Comparison of ENCODE assay signal across 12 cellular contexts in the genomic region with DNA sequence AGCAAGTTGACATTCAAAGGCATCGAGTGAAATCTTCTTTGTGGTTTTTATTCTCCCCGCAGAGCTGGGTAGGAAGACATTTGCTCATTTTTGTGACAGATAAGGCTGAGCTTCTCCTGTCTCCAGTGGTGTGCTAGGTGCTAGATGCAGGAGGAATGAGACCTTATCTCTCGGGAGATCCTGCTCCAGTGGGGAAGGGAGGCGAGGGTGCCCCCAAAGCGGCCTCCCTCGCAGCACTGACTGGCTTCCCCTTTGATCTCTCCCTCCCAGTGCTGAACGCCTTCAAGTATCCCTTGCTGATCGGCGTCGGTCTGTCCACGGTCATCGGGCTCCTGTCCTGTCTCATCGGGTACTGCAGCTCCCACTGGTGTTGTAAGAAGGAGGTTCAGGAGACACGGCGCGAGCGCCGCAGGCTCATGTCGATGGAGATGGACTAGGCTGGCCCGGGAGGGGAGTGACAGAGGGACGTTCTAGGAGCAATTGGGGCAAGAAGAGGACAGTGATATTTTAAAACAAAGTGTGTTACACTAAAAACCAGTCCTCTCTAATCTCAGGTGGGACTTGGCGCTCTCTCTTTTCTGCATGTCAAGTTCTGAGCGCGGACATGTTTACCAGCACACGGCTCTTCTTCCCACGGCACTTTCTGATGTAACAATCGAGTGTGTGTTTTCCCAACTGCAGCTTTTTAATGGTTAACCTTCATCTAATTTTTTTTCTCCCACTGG. TPM values are rescaled to one million over a fixed set of nuclear protein-coding genes. Genes with fewer than 3 reads are reported as not detected.
DNase-seq lines count a peak whose midpoint lies in the region; FAIRE-seq and TF ChIP-seq lines count a peak whose summit lies in the region.
"Had no signal": no experiment of that assay in that cellular context is flagged by ENCODE, and none has a peak within 500 bp of the region (broad histone marks: within the 10 kb centered on the region; RNA-seq: fewer than 3 reads in every experiment).

No MANE protein-coding gene starts in this region.

- DNase-seq in activated CD4-positive, alpha-beta memory T cell treated with anti-CD3 and anti-CD28 coated beads, Interleukin-2, amount 10 ng/mL, durations not matched to agents 7 days and 5 days = peak; percentile 32
- peak; percentile 48 for DNase-seq in stimulated activated CD4-positive, alpha-beta T cell treated with anti-CD3 and anti-CD28 coated beads, Interleukin-4, amount 100 ng/mL, for 1 hour
- DNase-seq in D721Med (ENCODE audit: insufficient read length, low spot score) = no peak
- DNase-seq in NCI-H2171 (lab: John Stamatoyannopoulos, UW) = no peak
- no peak for DNase-seq in foreskin melanocyte
- DNase-seq in NCI-H446 (lab: John Stamatoyannopoulos, UW) = no peak
- DNase-seq: erythroblast, NCI-H2107, SHP77, thyroid gland had no signal

- no peak for FAIRE-seq in D721Med (lab: Jason Lieb, UNC)

- H3K9me3 Mint-ChIP-seq in activated CD4-positive, alpha-beta memory T cell treated with anti-CD3 and anti-CD28 coated beads, Interleukin-2, amount 10 ng/mL, durations not matched to agents 7 days and 5 days = no peaks in the 10 kb centered on the region
- peaks cover 3% of the 10 kb centered on the region in 5 experiments for H3K9me3 Mint-ChIP-seq in brain

- H3K9me3 ChIP-seq in HEK293 (ENCODE audit: control insufficient read depth, insufficient read depth, low read depth, low read length) = no peaks in the 10 kb centered on the region
- H3K9me3 ChIP-seq: thyroid gland had no signal

- POLR2A ChIA-PET in HEK293 (lab: Yijun Ruan, JAX) = no interaction called here
- POLR2A ChIA-PET in activated CD4-positive, alpha-beta memory T cell treated with anti-CD3 and anti-CD28 coated beads, Interleukin-2, amount 10 ng/mL, durations not matched to agents 7 days and 5 days (lab: Charles Lee) = interaction anchor here (0.7 to 2.6 kb wide), 13 partner anchors 9 to 249 kb away, joined by 3 to 19 read pairs (median 5); partner anchors contain the start of genes CD101 and TTF2

- H3K4me1 ChIP-seq in HEK293 (ENCODE audit: control insufficient read depth, insufficient read depth, low read length) = no peaks in the 10 kb centered on the region
- H3K4me1 ChIP-seq: thyroid gland had no signal

- peaks cover 2% of the 10 kb centered on the region for H3K27me3 Mint-ChIP-seq in activated CD4-positive, alpha-beta memory T cell treated with anti-CD3 and anti-CD28 coated beads, Interleukin-2, amount 10 ng/mL, durations not matched to agents 7 days and 5 days
- no peaks in the 10 kb centered on the region for H3K27me3 Mint-ChIP-seq in brain

- TF ChIP-seq CTCF in HEK293 (tag by site-specific recombination; IDR thresholded peaks at IDR 0.05) (no peak), brain (conservative IDR thresholded peaks at IDR 0.05) (no peak), D721Med (IDR thresholded peaks at IDR 0.05; ENCODE audit: insufficient read depth, missing control alignments) (no peak)

- peaks cover 2% of the 10 kb centered on the region for H3K36me3 Mint-ChIP-seq in activated CD4-positive, alpha-beta memory T cell treated with anti-CD3 and anti-CD28 coated beads, Interleukin-2, amount 10 ng/mL, durations not matched to agents 7 days and 5 days (ENCODE audit: low read depth)
- H3K36me3 Mint-ChIP-seq in brain = peaks cover 95% of the 10 kb centered on the region

- peaks cover 26% of the 10 kb centered on the region for H3K4me1 Mint-ChIP-seq in activated CD4-positive, alpha-beta memory T cell treated with anti-CD3 and anti-CD28 coated beads, Interleukin-2, amount 10 ng/mL, durations not matched to agents 7 days and 5 days
- peaks cover 21% of the 10 kb centered on the region for H3K4me1 Mint-ChIP-seq in brain

- H3K36me3 ChIP-seq in HEK293 (ENCODE audit: control insufficient read depth in 2 of 2, insufficient read depth in 1 of 2, low read length in 2 of 2) = peaks cover 0 to 57% of the 10 kb centered on the region in 2 experiments; a peak in 1 of 3 replicates

- no peak overlapping the region for H3K4me3 ChIP-seq in HEK293 (ENCODE audit: low read depth, low read length)
- H3K4me3 ChIP-seq: thyroid gland had no signal

- peak overlapping the region; percentile 51 for H3K27ac Mint-ChIP-seq in activated CD4-positive, alpha-beta memory T cell treated with anti-CD3 and anti-CD28 coated beads, Interleukin-2, amount 10 ng/mL, durations not matched to agents 7 days and 5 days
- H3K27ac Mint-ChIP-seq in brain = peak overlapping the region in 4 of 5 experiments; percentile 26 to 95 (median 52)

- no peak overlapping the region for H3K27ac ChIP-seq in HEK293 (ENCODE audit: extremely low read depth, low read depth, low read length)
- H3K27ac ChIP-seq: thyroid gland had no signal

- peak overlapping the region; percentile 63 for H3K4me3 Mint-ChIP-seq in activated CD4-positive, alpha-beta memory T cell treated with anti-CD3 and anti-CD28 coated beads, Interleukin-2, amount 10 ng/mL, durations not matched to agents 7 days and 5 days
- no peak overlapping the region for H3K4me3 Mint-ChIP-seq in brain

- CTCF ChIA-PET in HEK293 (lab: Yijun Ruan, JAX) = no interaction called here
- CTCF ChIA-PET in activated CD4-positive, alpha-beta memory T cell treated with anti-CD3 and anti-CD28 coated beads, Interleukin-2, amount 10 ng/mL, durations not matched to agents 7 days and 5 days (lab: Charles Lee) = interaction anchor here (1.0 to 2.2 kb wide), 5 partner anchors 17 to 262 kb away, joined by 3 to 13 read pairs (median 4); no protein-coding TSS in a partner anchor

TF ChIP-seq in HEK293, 187 proteins besides CTCF, POLR2A, EP300 and RAD21:
- TF ChIP-seq, protein P1, sequence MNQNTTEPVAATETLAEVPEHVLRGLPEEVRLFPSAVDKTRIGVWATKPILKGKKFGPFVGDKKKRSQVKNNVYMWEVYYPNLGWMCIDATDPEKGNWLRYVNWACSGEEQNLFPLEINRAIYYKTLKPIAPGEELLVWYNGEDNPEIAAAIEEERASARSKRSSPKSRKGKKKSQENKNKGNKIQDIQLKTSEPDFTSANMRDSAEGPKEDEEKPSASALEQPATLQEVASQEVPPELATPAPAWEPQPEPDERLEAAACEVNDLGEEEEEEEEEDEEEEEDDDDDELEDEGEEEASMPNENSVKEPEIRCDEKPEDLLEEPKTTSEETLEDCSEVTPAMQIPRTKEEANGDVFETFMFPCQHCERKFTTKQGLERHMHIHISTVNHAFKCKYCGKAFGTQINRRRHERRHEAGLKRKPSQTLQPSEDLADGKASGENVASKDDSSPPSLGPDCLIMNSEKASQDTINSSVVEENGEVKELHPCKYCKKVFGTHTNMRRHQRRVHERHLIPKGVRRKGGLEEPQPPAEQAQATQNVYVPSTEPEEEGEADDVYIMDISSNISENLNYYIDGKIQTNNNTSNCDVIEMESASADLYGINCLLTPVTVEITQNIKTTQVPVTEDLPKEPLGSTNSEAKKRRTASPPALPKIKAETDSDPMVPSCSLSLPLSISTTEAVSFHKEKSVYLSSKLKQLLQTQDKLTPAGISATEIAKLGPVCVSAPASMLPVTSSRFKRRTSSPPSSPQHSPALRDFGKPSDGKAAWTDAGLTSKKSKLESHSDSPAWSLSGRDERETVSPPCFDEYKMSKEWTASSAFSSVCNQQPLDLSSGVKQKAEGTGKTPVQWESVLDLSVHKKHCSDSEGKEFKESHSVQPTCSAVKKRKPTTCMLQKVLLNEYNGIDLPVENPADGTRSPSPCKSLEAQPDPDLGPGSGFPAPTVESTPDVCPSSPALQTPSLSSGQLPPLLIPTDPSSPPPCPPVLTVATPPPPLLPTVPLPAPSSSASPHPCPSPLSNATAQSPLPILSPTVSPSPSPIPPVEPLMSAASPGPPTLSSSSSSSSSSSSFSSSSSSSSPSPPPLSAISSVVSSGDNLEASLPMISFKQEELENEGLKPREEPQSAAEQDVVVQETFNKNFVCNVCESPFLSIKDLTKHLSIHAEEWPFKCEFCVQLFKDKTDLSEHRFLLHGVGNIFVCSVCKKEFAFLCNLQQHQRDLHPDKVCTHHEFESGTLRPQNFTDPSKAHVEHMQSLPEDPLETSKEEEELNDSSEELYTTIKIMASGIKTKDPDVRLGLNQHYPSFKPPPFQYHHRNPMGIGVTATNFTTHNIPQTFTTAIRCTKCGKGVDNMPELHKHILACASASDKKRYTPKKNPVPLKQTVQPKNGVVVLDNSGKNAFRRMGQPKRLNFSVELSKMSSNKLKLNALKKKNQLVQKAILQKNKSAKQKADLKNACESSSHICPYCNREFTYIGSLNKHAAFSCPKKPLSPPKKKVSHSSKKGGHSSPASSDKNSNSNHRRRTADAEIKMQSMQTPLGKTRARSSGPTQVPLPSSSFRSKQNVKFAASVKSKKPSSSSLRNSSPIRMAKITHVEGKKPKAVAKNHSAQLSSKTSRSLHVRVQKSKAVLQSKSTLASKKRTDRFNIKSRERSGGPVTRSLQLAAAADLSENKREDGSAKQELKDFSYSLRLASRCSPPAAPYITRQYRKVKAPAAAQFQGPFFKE (tag by site-specific recombination; IDR thresholded peaks at IDR 0.05; ENCODE audit: borderline replicate concordance) = no peak
- TF ChIP-seq ZIC2 (tag by site-specific recombination; IDR thresholded peaks at IDR 0.05) = 0 out of 2 replicates have a peak, but pooled peaks have one; percentile 30

RNA-seq across cellular contexts. Expression of gene CD101, which starts 14.9 kb away (rescaled TPM):
- 1 to 10 TPM; 2.9 to 3.6 TPM for total RNA-seq in activated CD4-positive, alpha-beta memory T cell treated with anti-CD3 and anti-CD28 coated beads, Interleukin-2, amount 10 ng/mL, durations not matched to agents 7 days and 5 days
- polyA plus RNA-seq in brain (ENCODE audit: insufficient read depth, low read depth, low replicate concordance) = 1.7 TPM

Comparison
In these comparisons a context has a peak if more than half of its experiments do, and no peak if none do; other contexts are left out.
1. DNase-seq: peak in activated CD4-positive, alpha-beta memory T cell treated with anti-CD3 and anti-CD28 coated beads, Interleukin-2, amount 10 ng/mL, durations not matched to agents 7 days and 5 days (single experiment) and stimulated activated CD4-positive, alpha-beta T cell treated with anti-CD3 and anti-CD28 coated beads, Interleukin-4, amount 100 ng/mL, for 1 hour (single experiment); none in D721Med (single experiment), NCI-H2171 (single experiment), foreskin melanocyte (single experiment) and NCI-H446 (0 of 2).